26 cellular contexts compared by ENCODE assay signal in genomic region chr1:204284929-204285328, GRCh38.
"Had no signal": no experiment of that assay in that cellular context is flagged by ENCODE, and none has a peak within 500 bp of the region (broad histone marks: within the 10 kb centered on the region; RNA-seq: fewer than 3 reads in every experiment).

No MANE protein-coding gene starts in this region.

- H3K27me3 ChIP-seq: Peyer's patch had no signal

- H3K9me3 ChIP-seq: Peyer's patch had no signal

- H3K27ac Mint-ChIP-seq: activated B cell treated with CpG ODN at 0.5 μM for 24 hours; activated CD4-positive, alpha-beta memory T cell treated with anti-CD3 and anti-CD28 coated beads for 36 hours; activated CD4-positive, alpha-beta T cell treated with anti-CD3 and anti-CD28 coated beads, Interleukin-2, amount 10 ng/mL, durations not matched to agents 24 days and 14 days; activated naive CD4-positive, alpha-beta T cell treated with anti-CD3 and anti-CD28 coated beads for 36 hours; activated naive CD8-positive, alpha-beta T cell; activated T-helper 17 cell treated with anti-CD3 and anti-CD28 coated beads, Interleukin-2, amount 50 U/mL, for 72 hours had no signal

- H3K4me3 Mint-ChIP-seq: activated B cell treated with CpG ODN at 0.5 μM for 24 hours; activated CD4-positive, alpha-beta memory T cell treated with anti-CD3 and anti-CD28 coated beads for 36 hours; activated CD4-positive, alpha-beta T cell treated with anti-CD3 and anti-CD28 coated beads, Interleukin-2, amount 10 ng/mL, durations not matched to agents 24 days and 14 days; activated naive CD4-positive, alpha-beta T cell treated with anti-CD3 and anti-CD28 coated beads for 36 hours; activated naive CD8-positive, alpha-beta T cell; activated T-helper 17 cell treated with anti-CD3 and anti-CD28 coated beads, Interleukin-2, amount 50 U/mL, for 72 hours; T-helper 17 cell had no signal

- DNase-seq: activated B cell treated with CpG ODN at 0.5 μM for 24 hours; activated CD4-positive, alpha-beta memory T cell treated with anti-CD3 and anti-CD28 coated beads for 36 hours; activated CD4-positive, alpha-beta T cell treated with anti-CD3 and anti-CD28 coated beads for 1 hour; activated CD4-positive, alpha-beta T cell treated with anti-CD3 and anti-CD28 coated beads, Interleukin-2, amount 10 ng/mL, durations not matched to agents 24 days and 14 days; activated CD8-positive, alpha-beta memory T cell treated with anti-CD3 and anti-CD28 coated beads for 24 hours; activated gamma-delta T cell; activated naive CD4-positive, alpha-beta T cell treated with anti-CD3 and anti-CD28 coated beads for 36 hours; activated T-cell treated with anti-CD3 and anti-CD28 coated beads for 4 hours; activated T-cell treated with anti-CD3 and anti-CD28 coated beads, Interleukin-2, amount 50 U/mL, for 48 hours; Karpas-422; NCI-H1105 treated with DMSO at 0.1 percent for 48 hours; NCI-H1436 treated with DMSO at 0.1 percent for 48 hours; NCI-H187; NCI-H2081; NCI-H510A treated with DMSO at 0.1 percent for 48 hours; NCI-H69; NK-92 treated with Interleukin-12 subunit alpha and Interleukin-12 subunit beta, amount 100 ng/mL, for 24 hours; OCI-M1; Peyer's patch; SHP77 treated with DMSO at 0.1 percent for 48 hours; T-helper 17 cell; T-helper 9 cell had no signal

- H3K36me3 ChIP-seq: Peyer's patch had no signal

- ATAC-seq: activated T-helper 17 cell treated with anti-CD3 and anti-CD28 coated beads, Interleukin-2, amount 50 U/mL, for 72 hours; K562; T-helper 17 cell had no signal

- H3K9me3 Mint-ChIP-seq: activated B cell treated with CpG ODN at 0.5 μM for 24 hours; activated CD4-positive, alpha-beta memory T cell treated with anti-CD3 and anti-CD28 coated beads for 36 hours; activated CD4-positive, alpha-beta T cell treated with anti-CD3 and anti-CD28 coated beads, Interleukin-2, amount 10 ng/mL, durations not matched to agents 24 days and 14 days; activated naive CD4-positive, alpha-beta T cell treated with anti-CD3 and anti-CD28 coated beads for 36 hours; activated T-helper 17 cell treated with anti-CD3 and anti-CD28 coated beads, Interleukin-2, amount 50 U/mL, for 72 hours had no signal

- H3K27ac ChIP-seq: RWPE1 had no signal

- H3K36me3 Mint-ChIP-seq: activated CD4-positive, alpha-beta memory T cell treated with anti-CD3 and anti-CD28 coated beads for 36 hours; activated naive CD8-positive, alpha-beta T cell had no signal

- H3K4me3 ChIP-seq: K562, Peyer's patch had no signal
